12 cellular contexts compared by ENCODE assay signal in the genomic region with DNA sequence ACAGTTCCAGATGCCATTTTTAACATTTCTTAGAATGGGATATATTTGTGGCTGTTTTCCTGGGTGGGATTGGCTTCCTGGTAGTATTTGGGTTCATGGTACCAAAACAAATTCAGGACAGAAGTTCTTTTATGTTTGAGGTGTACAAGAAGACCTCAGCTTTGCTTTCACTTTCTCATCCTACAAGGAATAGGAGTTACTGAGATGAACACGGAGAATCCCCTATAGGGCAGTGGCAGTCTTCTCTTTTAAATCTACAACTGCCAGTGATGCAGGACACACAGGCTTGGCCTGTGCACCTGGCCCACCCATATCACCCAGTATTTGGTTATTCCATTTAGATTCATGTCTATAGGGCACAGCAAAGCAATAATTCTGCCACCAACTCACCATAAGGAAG.
DNase-seq lines count a peak whose midpoint lies in the region; ATAC-seq and TF ChIP-seq lines count a peak whose summit lies in the region.
"Had no signal": no experiment of that assay in that cellular context is flagged by ENCODE, and none has a peak within 500 bp of the region (broad histone marks: within the 10 kb centered on the region; RNA-seq: fewer than 3 reads in every experiment).

No MANE protein-coding gene starts in this region.

- no peaks in the 10 kb centered on the region for H3K27me3 Mint-ChIP-seq in central memory CD8-positive, alpha-beta T cell
- no peaks in the 10 kb centered on the region for H3K27me3 Mint-ChIP-seq in nephron progenitor cell (ENCODE audit: low read depth, poor library complexity)

- no peak for TF ChIP-seq CTCF in nephron progenitor cell (IDR thresholded peaks at IDR 0.05)

- H3K4me3 Mint-ChIP-seq in central memory CD8-positive, alpha-beta T cell: peak overlapping the region; percentile 38
- H3K4me3 Mint-ChIP-seq in nephron progenitor cell: no peak overlapping the region
- H3K4me3 Mint-ChIP-seq: HFFc6 had no signal

- no peak for DNase-seq in central memory CD8-positive, alpha-beta T cell (ENCODE audit: low spot score in 2 of 2)
- no peak for DNase-seq in nephron progenitor cell
- DNase-seq in NCI-H2227 (lab: John Stamatoyannopoulos, UW; ENCODE audit: unreplicated experiment): no peak
- DNase-seq in NOMO-1 treated with DMSO at 0.1 percent for 48 hours (lab: John Stamatoyannopoulos, UW; ENCODE audit: unreplicated experiment): no peak
- no peak for DNase-seq in activated CD8-positive, alpha-beta memory T cell treated with anti-CD3 and anti-CD28 coated beads for 24 hours
- DNase-seq: DMS79, HFFc6, NCI-H1105, RPMI8226 had no signal

- ATAC-seq in GM18511 (IDR thresholded peaks at IDR 0.05; ENCODE audit: unreplicated experiment) (peak; percentile 90), GM19468 (IDR thresholded peaks at IDR 0.05; ENCODE audit: extremely low read depth, unreplicated experiment) (peak; percentile 81), HG03060 (IDR thresholded peaks at IDR 0.05; ENCODE audit: low read depth, unreplicated experiment) (peak; percentile 65)
- ATAC-seq in central memory CD8-positive, alpha-beta T cell (replicated peaks; ENCODE audit: extremely low read depth, poor library complexity, severe bottlenecking): peak; percentile 31

- H3K27ac Mint-ChIP-seq in central memory CD8-positive, alpha-beta T cell (ENCODE audit: low read depth): no peak overlapping the region
- H3K27ac Mint-ChIP-seq in nephron progenitor cell: no peak overlapping the region
- H3K27ac Mint-ChIP-seq: HFFc6 had no signal

- peaks cover 4% of the 10 kb centered on the region for H3K36me3 Mint-ChIP-seq in central memory CD8-positive, alpha-beta T cell (ENCODE audit: insufficient read depth)
- H3K36me3 Mint-ChIP-seq in nephron progenitor cell (ENCODE audit: low read depth): peaks cover 24% of the 10 kb centered on the region

- H3K9me3 Mint-ChIP-seq in central memory CD8-positive, alpha-beta T cell: peaks cover 9% of the 10 kb centered on the region
- peaks cover 27% of the 10 kb centered on the region for H3K9me3 Mint-ChIP-seq in nephron progenitor cell

- peaks cover 36% of the 10 kb centered on the region for H3K4me1 Mint-ChIP-seq in central memory CD8-positive, alpha-beta T cell
- no peaks in the 10 kb centered on the region for H3K4me1 Mint-ChIP-seq in nephron progenitor cell

Comparison
In these comparisons a context has a peak if more than half of its experiments do, and no peak if none do; other contexts are left out.
1. ATAC-seq: peak in every context shown above with its lines; median percentile 90 in GM18511; 81 in GM19468; 65 in HG03060; 31 in central memory CD8-positive, alpha-beta T cell.